10 cellular contexts compared by ENCODE assay signal in genomic region chr5:171272996-171273970, GRCh38. TPM values are rescaled to one million over a fixed set of nuclear protein-coding genes. Genes with fewer than 3 reads are reported as not detected.
DNase-seq lines count a peak whose midpoint lies in the region; ATAC-seq and TF ChIP-seq lines count a peak whose summit lies in the region.
"Had no signal": no experiment of that assay in that cellular context is flagged by ENCODE, and none has a peak within 500 bp of the region (broad histone marks: within the 10 kb centered on the region; RNA-seq: fewer than 3 reads in every experiment).

No MANE protein-coding gene starts in this region.

- H3K27me3 Mint-ChIP-seq in neural crest cell (ENCODE audit: low read depth) = no peaks in the 10 kb centered on the region

- no peaks in the 10 kb centered on the region for H3K9me3 Mint-ChIP-seq in neural crest cell

- peak; percentile 57 for TF ChIP-seq CTCF in neural crest cell (conservative IDR thresholded peaks at IDR 0.05)

- H3K36me3 Mint-ChIP-seq in neural crest cell (ENCODE audit: low read depth) = peaks cover 2% of the 10 kb centered on the region

- peak; percentile 6 for DNase-seq in NCI-H82 (lab: John Stamatoyannopoulos, UW)
- DNase-seq in NCI-H82 treated with DMSO at 0.1 percent for 48 hours (lab: John Stamatoyannopoulos, UW; ENCODE audit: unreplicated experiment) = no peak
- peak; percentile 43 to 62 for DNase-seq in Kasumi-1 (lab: John Stamatoyannopoulos, UW)
- peak; percentile 62 for DNase-seq in amniotic epithelial cell (ENCODE audit: low read depth)
- no peak for DNase-seq in neural crest cell (ENCODE audit: low read depth, low spot score)
- DNase-seq in GM19240 (ENCODE audit: insufficient read length, low spot score) = no peak

- H3K27ac Mint-ChIP-seq in neural crest cell (ENCODE audit: unreplicated experiment) = no peak overlapping the region

- ATAC-seq in GM21526 (IDR thresholded peaks at IDR 0.05; ENCODE audit: low FRiP score, unreplicated experiment) (no peak), GM21528 (IDR thresholded peaks at IDR 0.05; ENCODE audit: low FRiP score, unreplicated experiment) (no peak)

- H3K4me3 Mint-ChIP-seq in neural crest cell = no peak overlapping the region

- H3K4me1 Mint-ChIP-seq in neural crest cell = peaks cover 13% of the 10 kb centered on the region

RNA-seq across cellular contexts. Expression of gene TLX3, which starts 35.8 kb away (rescaled TPM):
- total RNA-seq in neural crest cell = 0.51 and 0.52 TPM in 2 replicates
- total RNA-seq: adrenal gland, pulmonary artery endothelial cell had no signal

Comparison
In these comparisons a context has a peak if more than half of its experiments do, and no peak if none do; other contexts are left out.
1. DNase-seq: peak in NCI-H82 (single experiment), Kasumi-1 (2 of 2) and amniotic epithelial cell (single experiment); none in NCI-H82 treated with DMSO at 0.1 percent for 48 hours (single experiment), neural crest cell (single experiment) and GM19240 (single experiment).